ENCODE assay signal across 8 cellular contexts in the genomic region with DNA sequence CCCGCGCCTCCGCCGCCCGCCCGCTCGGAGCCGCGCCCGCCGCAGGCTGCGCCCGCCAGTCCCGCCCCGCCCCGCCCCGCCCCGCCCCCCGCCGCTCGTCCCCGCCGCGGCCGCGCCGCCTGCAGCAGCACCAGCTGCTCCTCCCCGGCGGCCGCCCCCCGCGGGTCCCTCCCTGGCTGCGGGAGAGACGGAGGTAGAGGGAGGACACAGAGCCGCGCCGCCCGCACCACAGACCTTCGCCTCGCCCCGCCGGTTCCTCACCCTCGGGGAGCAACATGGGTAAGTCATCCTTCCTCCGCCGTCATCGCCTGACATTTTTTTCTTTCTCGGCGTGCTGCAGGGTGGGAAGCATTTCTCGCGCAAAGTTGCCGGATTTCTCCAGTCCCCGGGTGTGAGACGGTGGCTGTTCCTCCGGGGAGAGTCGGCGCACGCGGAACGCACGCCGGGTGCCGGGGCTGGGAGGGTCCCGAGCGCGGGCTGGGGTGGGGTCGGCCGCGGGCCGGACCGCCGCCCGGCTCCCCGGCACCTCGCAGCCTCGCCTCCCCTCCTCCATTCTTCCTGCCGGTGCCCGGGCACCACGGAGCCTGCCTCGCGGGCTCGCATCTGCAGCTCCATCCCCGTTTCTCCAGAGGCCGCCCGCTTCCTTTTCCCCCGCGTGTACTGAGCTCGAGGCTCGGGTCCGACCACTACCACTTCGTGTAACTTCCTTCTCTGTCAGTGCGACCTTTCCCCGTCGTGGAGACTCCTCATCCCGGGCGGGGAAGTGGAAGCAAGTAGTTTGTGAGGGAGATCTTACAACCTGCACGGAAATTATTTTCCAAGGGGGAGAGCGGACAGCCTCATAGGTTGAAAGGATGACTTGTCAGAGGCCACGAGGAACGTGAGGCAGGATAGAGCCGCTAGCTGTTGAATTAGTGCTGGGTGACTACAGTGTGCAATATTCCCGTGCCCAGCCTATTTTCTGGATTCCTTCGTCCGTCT. TPM values are rescaled to one million over a fixed set of nuclear protein-coding genes. Genes with fewer than 3 reads are reported as not detected.
A peak's percentile ranks its signal among the peaks of the same experiment; 100 is the strongest.
DNase-seq lines count a peak whose midpoint lies in the region; ATAC-seq and TF ChIP-seq lines count a peak whose summit lies in the region.

TSS of gene RAP1GDS1 (plus strand) at position 94 of the 981 bp plus-strand sequence. CDS start at position 276, 182 bp downstream.

- no peaks in the 10 kb centered on the region for H3K27me3 Mint-ChIP-seq in Calu3 (ENCODE audit: unreplicated experiment)

- H3K14ac ChIP-seq in trophoblast cell (ENCODE audit: low read length) = peak within 1 kb of the TSS; percentile 90

- peak within 1 kb of the TSS; percentile 74 for H4K12ac ChIP-seq in trophoblast cell (ENCODE audit: low read depth, low read length)

- H4K91ac ChIP-seq in trophoblast cell (ENCODE audit: low read depth, low read length) = peak within 1 kb of the TSS; percentile 87

- DNase-seq in Calu3 (peak; percentile 25), amniotic epithelial cell (ENCODE audit: low read depth) (peak; percentile 75), cardiac septum (ENCODE audit: low spot score) (peak; percentile 80), trophoblast cell (peak; percentile 77 to 79), ureter (ENCODE audit: low spot score) (peak; percentile 49)

- H3K36me3 ChIP-seq in HUES48 (ENCODE audit: control insufficient read depth, insufficient read depth, low read length) = no peaks in the 10 kb centered on the region
- H3K36me3 ChIP-seq in trophoblast cell (ENCODE audit: control insufficient read depth in 1 of 2, insufficient read depth in 2 of 2, low read length in 2 of 2) = no peaks in the 10 kb centered on the region

- H3K4me3 ChIP-seq in HUES48 (ENCODE audit: low read depth, low read length) (peak within 1 kb of the TSS; percentile 93), trophoblast cell (ENCODE audit: low read depth, low read length) (peak within 1 kb of the TSS; percentile 80)

- peaks cover 15% of the 10 kb centered on the region for H3K79me2 ChIP-seq in trophoblast cell (ENCODE audit: control insufficient read depth, insufficient read depth, low read length, poor library complexity)

- TF ChIP-seq POLR2A in Raji (IDR thresholded peaks at IDR 0.05; ENCODE audit: insufficient read depth, low read depth, low read length) = peak; percentile 80

- peaks cover 34% of the 10 kb centered on the region for H3K36me3 Mint-ChIP-seq in Calu3 (ENCODE audit: insufficient read depth, unreplicated experiment)

- TF ChIP-seq CTCF in Calu3 (IDR thresholded peaks at IDR 0.05; ENCODE audit: unreplicated experiment) = no peak

- H3K4me2 ChIP-seq in trophoblast cell (ENCODE audit: low read length) = peak within 1 kb of the TSS; percentile 68

- no peak within 1 kb of the TSS for H2AK5ac ChIP-seq in trophoblast cell (ENCODE audit: low read length)

- H3K4me1 Mint-ChIP-seq in Calu3 (ENCODE audit: low read depth, unreplicated experiment) = peaks cover 16% of the 10 kb centered on the region

- H4K8ac ChIP-seq in trophoblast cell (ENCODE audit: low read depth, low read length) = peak within 1 kb of the TSS; percentile 83

- peak; percentile 13 for ATAC-seq in GM21390 (IDR thresholded peaks at IDR 0.05; ENCODE audit: unreplicated experiment)

- CTCF ChIA-PET in Calu3 (lab: Charles Lee) = interaction anchor here (0.5 to 0.7 kb wide), 3 partner anchors 20 to 668 kb away, joined by 3 read pairs; partner anchors contain the start of gene EIF4E

- H3K9me3 ChIP-seq in HUES48 (ENCODE audit: control insufficient read depth, insufficient read depth, low read length) = no peaks in the 10 kb centered on the region
- no peaks in the 10 kb centered on the region for H3K9me3 ChIP-seq in trophoblast cell (ENCODE audit: insufficient read depth, low read depth, low read length)

- H3K4ac ChIP-seq in trophoblast cell (ENCODE audit: low read depth, low read length) = peak within 1 kb of the TSS; percentile 67

- H2BK12ac ChIP-seq in trophoblast cell (ENCODE audit: low read length) = no peak within 1 kb of the TSS

- H3K27ac Mint-ChIP-seq in Calu3 (ENCODE audit: unreplicated experiment) = peak within 1 kb of the TSS; percentile 92

- peak within 1 kb of the TSS; percentile 51 for H3K18ac ChIP-seq in trophoblast cell (ENCODE audit: low read length)

- peak within 1 kb of the TSS; percentile 80 for H3K4me3 Mint-ChIP-seq in Calu3 (ENCODE audit: low read depth, unreplicated experiment)

- H3K23ac ChIP-seq in trophoblast cell (ENCODE audit: low read length) = no peak within 1 kb of the TSS

- peak within 1 kb of the TSS; percentile 67 for H2AFZ ChIP-seq in trophoblast cell (ENCODE audit: insufficient read depth, low read length, poor library complexity)

- WGBS in trophoblast cell (ENCODE audit: extremely low coverage, insufficient coverage, insufficient read length) = no CpG with 5 or more reads among the region's 103 CpGs

- no peaks in the 10 kb centered on the region for H3K9me3 Mint-ChIP-seq in Calu3 (ENCODE audit: low read depth, unreplicated experiment)

- H3K27me3 ChIP-seq in HUES48 (ENCODE audit: control insufficient read depth, insufficient read depth, low read length) (no peaks in the 10 kb centered on the region), trophoblast cell (ENCODE audit: insufficient read depth, low read length) (no peaks in the 10 kb centered on the region)

- H2BK120ac ChIP-seq in trophoblast cell (ENCODE audit: insufficient read depth, low read length, poor library complexity) = peak within 1 kb of the TSS; percentile 69

- H3K9ac ChIP-seq in HUES48 (ENCODE audit: low read depth, low read length) (peak within 1 kb of the TSS; percentile 96), trophoblast cell (ENCODE audit: low read length) (peak within 1 kb of the TSS; percentile 92)

- H3K4me1 ChIP-seq in HUES48 (ENCODE audit: control insufficient read depth, insufficient read depth, low read length) = peaks cover 20% of the 10 kb centered on the region
- peaks cover 0 to 2% of the 10 kb centered on the region in 2 experiments for H3K4me1 ChIP-seq in trophoblast cell (ENCODE audit: control insufficient read depth in 1 of 2, insufficient read depth in 2 of 2, low read length in 2 of 2)

- H3K27ac ChIP-seq in HUES48 (ENCODE audit: low read depth, low read length) (peak within 1 kb of the TSS; percentile 97), trophoblast cell (ENCODE audit: low read depth, low read length) (peak within 1 kb of the TSS; percentile 88)

- H3K79me1 ChIP-seq in trophoblast cell (ENCODE audit: low read length) = peaks cover 12% of the 10 kb centered on the region

- intact Hi-C loops in Calu3 (cut with micrococcal nuclease; ENCODE audit: unreplicated experiment) = loop anchor here (5.0 kb wide), 1 partner anchor 126 kb away; no protein-coding TSS in a partner anchor
- intact Hi-C loops in cardiac septum (cut with DNase I) = loop anchor here (2.0 to 5.0 kb wide), 3 partner anchors 119 to 736 kb away; partner anchors contain the start of genes EIF4E, METAP1 and STPG2

- H2BK5ac ChIP-seq in trophoblast cell (ENCODE audit: low read depth, low read length, poor library complexity) = peak within 1 kb of the TSS; percentile 87

- BruUV-seq in Calu3 (replicated peaks; lab: Mats Ljungman, UMichigan) = no TSS peak

RNA-seq across cellular contexts. Expression of gene RAP1GDS1, which starts in this region (rescaled TPM):
- total RNA-seq in Calu3 (2022) = 22.3 and 27.9 TPM in 2 replicates
- total RNA-seq in cardiac septum = 18.9 TPM
- 16.4 and 17.6 TPM in 2 replicates for polyA plus RNA-seq in trophoblast cell (2013)
- 56.7 TPM for total RNA-seq in ureter

Comparison
In these comparisons a context has a peak if more than half of its experiments do, and no peak if none do; other contexts are left out.
1. Peak in every context shown above with its lines: DNase-seq, ATAC-seq, H3K4me3 ChIP-seq and H3K27ac ChIP-seq.
2. DNase-seq: peak in every context shown above with its lines; median percentile 80 in cardiac septum; 78 in trophoblast cell; 75 in amniotic epithelial cell; 49 in ureter; 25 in Calu3.